In genomic region chr16:83992624-83993023, GRCh38 we compare ENCODE assay signal across 9 cellular contexts.
DNase-seq lines count a peak whose midpoint lies in the region; ATAC-seq lines count a peak whose summit lies in the region.
"Had no signal": no experiment of that assay in that cellular context is flagged by ENCODE, and none has a peak within 500 bp of the region (broad histone marks: within the 10 kb centered on the region; RNA-seq: fewer than 3 reads in every experiment).

No MANE protein-coding gene starts in this region.

- ATAC-seq in HG02623 (IDR thresholded peaks at IDR 0.05; ENCODE audit: unreplicated experiment) = no peak
- ATAC-seq in GM21825 (IDR thresholded peaks at IDR 0.05; ENCODE audit: unreplicated experiment) = no peak
- ATAC-seq: T-helper 17 cell had no signal

- DNase-seq in HCEC 1CT (peak; percentile 44), astrocyte of the hippocampus (ENCODE audit: low read depth, low spot score) (peak; percentile 89), hepatic stellate cell (ENCODE audit: low spot score) (peak; percentile 41), substantia nigra (lab: John Stamatoyannopoulos, UW) (peak in 28 of 49 donors; percentile 6 to 72 (median 36))
- DNase-seq in stimulated activated CD4-positive, alpha-beta T cell treated with anti-CD3 and anti-CD28 coated beads, Interleukin-2, amount 100 ng/mL, for 48 hours = no peak
- DNase-seq: immature natural killer cell, T-helper 17 cell had no signal

- H3K27ac ChIP-seq in substantia nigra (ENCODE audit: low read depth, low read length, poor library complexity, severe bottlenecking) = peak overlapping the region; percentile 17

Comparison
In these comparisons a context has a peak if more than half of its experiments do, and no peak if none do; other contexts are left out.
1. DNase-seq: peak in HCEC 1CT (single experiment), astrocyte of the hippocampus (single experiment), hepatic stellate cell (single experiment) and substantia nigra (28 of 49); none in stimulated activated CD4-positive, alpha-beta T cell treated with anti-CD3 and anti-CD28 coated beads, Interleukin-2, amount 100 ng/mL, for 48 hours (0 of 2).